ENCODE assay signal across 3 cellular contexts in genomic region chr10:11781114-11781513, GRCh38.
"Had no signal": no experiment of that assay in that cellular context is flagged by ENCODE, and none has a peak within 500 bp of the region (broad histone marks: within the 10 kb centered on the region; RNA-seq: fewer than 3 reads in every experiment).

No MANE protein-coding gene starts in this region.

- ATAC-seq: GM12878 had no signal

- DNase-seq: GDM1, GF-D8 had no signal

- H3K4me3 ChIP-seq: GM12878 had no signal
